In the genomic region with DNA sequence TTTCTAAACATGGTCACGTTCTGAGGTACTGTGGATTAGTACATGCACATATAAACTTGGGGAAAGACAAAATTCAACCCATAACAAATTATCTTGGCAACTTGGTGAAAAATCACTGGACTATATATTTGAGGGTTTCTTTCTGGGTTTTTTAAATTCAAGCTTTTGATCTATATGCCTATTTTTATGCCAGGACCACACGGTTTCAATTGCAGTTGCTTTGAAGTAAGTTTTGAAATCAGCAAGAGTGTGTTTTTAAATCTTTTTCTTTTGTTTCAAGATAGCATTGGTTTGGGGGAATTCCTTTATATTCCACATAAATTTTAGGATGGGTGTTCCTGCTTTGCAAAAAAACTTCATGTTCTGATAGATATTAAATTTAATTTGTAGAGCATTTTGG, we compare ENCODE assay signal across 8 cellular contexts.
"Had no signal": no experiment of that assay in that cellular context is flagged by ENCODE, and none has a peak within 500 bp of the region (broad histone marks: within the 10 kb centered on the region; RNA-seq: fewer than 3 reads in every experiment).

No MANE protein-coding gene starts in this region.

- H3K4me1 ChIP-seq: HAP-1 had no signal

- H2AFZ ChIP-seq: GM23248 had no signal

- H3K9me3 ChIP-seq: HAP-1 had no signal

- DNase-seq: GM23248, GOT3, H7, HFFc6 had no signal

- H3K9ac ChIP-seq: GM23248 had no signal

- FAIRE-seq: HepG2 had no signal

- ATAC-seq: HCT116, HepG2 had no signal

- H3K27ac ChIP-seq: GM23248, HL-60 had no signal

- H3K36me3 ChIP-seq: HAP-1 had no signal

- H3K4me3 ChIP-seq: GM23248, HAP-1 had no signal
